ENCODE assay signal across 8 cellular contexts in the genomic region with DNA sequence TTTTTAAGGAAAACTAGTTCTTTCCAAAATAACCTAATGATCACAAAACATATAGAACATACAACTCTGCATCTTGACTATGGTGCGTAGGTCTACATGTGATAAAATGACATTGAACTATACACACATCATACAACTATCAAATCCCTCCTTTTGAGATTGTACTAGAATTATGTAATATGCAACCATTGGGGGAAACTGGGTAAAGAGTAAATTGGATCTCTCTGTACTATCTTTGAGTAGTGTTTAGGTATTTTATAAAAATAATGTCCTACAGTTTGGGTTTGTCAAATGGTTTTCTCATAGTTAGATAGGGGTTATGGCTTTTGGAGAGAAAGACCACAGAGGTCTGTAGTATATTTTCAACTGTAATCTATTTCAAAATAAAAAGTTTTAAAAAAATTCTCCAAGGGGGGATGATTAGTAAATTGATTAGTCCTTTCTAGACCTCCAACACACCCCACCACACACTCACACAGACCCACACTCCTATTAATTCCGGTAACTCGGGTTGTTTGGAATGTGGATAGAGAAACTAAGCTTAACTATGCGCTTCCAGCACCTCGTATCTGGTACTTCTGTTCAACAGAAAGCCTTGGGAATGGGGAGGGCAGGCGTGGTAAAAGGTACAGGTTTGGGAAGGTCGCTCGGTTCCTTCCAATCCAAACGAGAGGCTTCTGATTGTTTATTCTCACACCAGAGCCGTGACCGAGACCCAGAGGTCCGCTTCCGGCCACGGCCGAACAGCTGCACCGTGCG. TPM values are rescaled to one million over a fixed set of nuclear protein-coding genes. Genes with fewer than 3 reads are reported as not detected.
A peak's percentile ranks its signal among the peaks of the same experiment; 100 is the strongest.
DNase-seq lines count a peak whose midpoint lies in the region; ATAC-seq and TF ChIP-seq lines count a peak whose summit lies in the region.

No MANE protein-coding gene starts in this region.

- intact Hi-C loops in dorsolateral prefrontal cortex (cut with DNase I): loop anchor here (2.0 to 10.0 kb wide), 6 partner anchors 79 to 294 kb away; a partner anchor contains a TSS

- peak overlapping the region; percentile 81 for H3K4me3 Mint-ChIP-seq in activated CD8-positive, alpha-beta memory T cell treated with anti-CD3 and anti-CD28 coated beads, Interleukin-2, amount 10 ng/mL, durations not matched to agents 7 days and 5 days
- peak overlapping the region; percentile 94 for H3K4me3 Mint-ChIP-seq in neural crest cell

- H3K36me3 Mint-ChIP-seq in activated CD8-positive, alpha-beta memory T cell treated with anti-CD3 and anti-CD28 coated beads, Interleukin-2, amount 10 ng/mL, durations not matched to agents 7 days and 5 days: peaks cover 14% of the 10 kb centered on the region
- H3K36me3 Mint-ChIP-seq in neural crest cell (ENCODE audit: low read depth): no peaks in the 10 kb centered on the region

- TF ChIP-seq CTCF in dorsolateral prefrontal cortex (IDR thresholded peaks at IDR 0.05 in 54 of 56, conservative IDR thresholded peaks at IDR 0.05 in 2 of 56; ENCODE audit: low read depth in 1 of 56, partially characterized antibody in 56 of 56) (no peak), neural crest cell (conservative IDR thresholded peaks at IDR 0.05) (no peak)

- CTCF ChIA-PET in activated CD8-positive, alpha-beta memory T cell treated with anti-CD3 and anti-CD28 coated beads, Interleukin-2, amount 10 ng/mL, durations not matched to agents 7 days and 5 days (lab: Charles Lee): no interaction called here

- H3K4me1 Mint-ChIP-seq in activated CD8-positive, alpha-beta memory T cell treated with anti-CD3 and anti-CD28 coated beads, Interleukin-2, amount 10 ng/mL, durations not matched to agents 7 days and 5 days: peaks cover 29% of the 10 kb centered on the region
- H3K4me1 Mint-ChIP-seq in neural crest cell: peaks cover 33% of the 10 kb centered on the region

- DNase-seq in activated CD8-positive, alpha-beta memory T cell treated with anti-CD3 and anti-CD28 coated beads, Interleukin-2, amount 10 ng/mL, durations not matched to agents 7 days and 5 days: no peak
- no peak for DNase-seq in activated CD8-positive, alpha-beta memory T cell treated with anti-CD3 and anti-CD28 coated beads, Interleukin-2, amount 50 U/mL, for 4 hours
- DNase-seq in NCI-H526 treated with DMSO at 0.1 percent for 48 hours (lab: John Stamatoyannopoulos, UW): peak; percentile 78
- DNase-seq in dorsolateral prefrontal cortex: no peak
- DNase-seq in neural crest cell (ENCODE audit: low read depth, low spot score): no peak
- DNase-seq in NCI-H2227 (lab: John Stamatoyannopoulos, UW; ENCODE audit: unreplicated experiment): no peak
- no peak for DNase-seq in NCI-H2227 treated with DMSO at 0.1 percent for 48 hours (lab: John Stamatoyannopoulos, UW)

- H3K27me3 Mint-ChIP-seq in activated CD8-positive, alpha-beta memory T cell treated with anti-CD3 and anti-CD28 coated beads, Interleukin-2, amount 10 ng/mL, durations not matched to agents 7 days and 5 days: no peaks in the 10 kb centered on the region
- H3K27me3 Mint-ChIP-seq in neural crest cell (ENCODE audit: low read depth): no peaks in the 10 kb centered on the region

- peak overlapping the region; percentile 73 to 100 (median 98) for H3K4me3 ChIP-seq in dorsolateral prefrontal cortex

- no peaks in the 10 kb centered on the region for H3K9me3 Mint-ChIP-seq in activated CD8-positive, alpha-beta memory T cell treated with anti-CD3 and anti-CD28 coated beads, Interleukin-2, amount 10 ng/mL, durations not matched to agents 7 days and 5 days (ENCODE audit: low read depth)
- no peaks in the 10 kb centered on the region for H3K9me3 Mint-ChIP-seq in neural crest cell

- H3K27ac ChIP-seq in dorsolateral prefrontal cortex: peak overlapping the region; percentile 68 to 98 (median 94)

- H3K27ac Mint-ChIP-seq in activated CD8-positive, alpha-beta memory T cell treated with anti-CD3 and anti-CD28 coated beads, Interleukin-2, amount 10 ng/mL, durations not matched to agents 7 days and 5 days: peak overlapping the region; percentile 89
- peak overlapping the region; percentile 70 for H3K27ac Mint-ChIP-seq in neural crest cell (ENCODE audit: unreplicated experiment)

- no peaks in the 10 kb centered on the region for H3K27me3 ChIP-seq in dorsolateral prefrontal cortex

- no peak for ATAC-seq in activated CD8-positive, alpha-beta memory T cell treated with anti-CD3 and anti-CD28 coated beads, Interleukin-2, amount 10 ng/mL, durations not matched to agents 7 days and 5 days
- no peak for ATAC-seq in HG03460 (IDR thresholded peaks at IDR 0.05; ENCODE audit: unreplicated experiment)

RNA-seq across cellular contexts. Expression of a gene that starts 0.7 kb away (rescaled TPM):
- total RNA-seq in activated CD8-positive, alpha-beta memory T cell treated with anti-CD3 and anti-CD28 coated beads, Interleukin-2, amount 10 ng/mL, durations not matched to agents 7 days and 5 days: 100 to 1,000 TPM in 1 of 2 experiments, 10 to 100 TPM in 1; 99.5 to 122 TPM
- total RNA-seq in dorsolateral prefrontal cortex (100 to 1,000 TPM; 104 to 180 (median 140) TPM), neural crest cell (76.8 and 84.4 TPM in 2 replicates)
